In the genomic region with DNA sequence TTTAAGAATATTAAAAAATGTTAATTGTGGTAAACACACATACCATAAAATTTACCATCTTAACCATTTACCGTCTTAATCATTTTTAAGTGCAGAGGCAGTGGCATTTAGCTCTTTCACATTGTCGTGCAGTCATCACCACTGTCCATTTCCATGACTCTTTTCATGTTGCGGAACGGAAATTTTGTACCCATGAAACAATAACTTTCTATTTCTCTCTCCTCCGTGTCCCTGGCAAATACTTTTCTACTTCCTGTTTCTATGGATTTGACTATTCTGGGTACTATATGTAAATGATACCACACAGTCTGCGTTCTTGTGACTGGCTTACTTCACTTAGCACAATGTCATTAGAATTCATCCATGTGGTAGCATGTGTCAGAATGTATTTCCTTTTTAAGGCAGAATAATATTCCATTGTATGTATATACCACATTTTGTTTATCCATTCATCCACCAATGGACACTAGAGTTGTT, we compare ENCODE assay signal across 8 cellular contexts. TPM values are rescaled to one million over a fixed set of nuclear protein-coding genes. Genes with fewer than 3 reads are reported as not detected.
A peak's percentile ranks its signal among the peaks of the same experiment; 100 is the strongest.
DNase-seq lines count a peak whose midpoint lies in the region; ATAC-seq and TF ChIP-seq lines count a peak whose summit lies in the region.

No MANE protein-coding gene starts in this region.

- no peak overlapping the region for H3K4me3 ChIP-seq in KMS-11 (IDR thresholded peaks at IDR 0.05; ENCODE audit: insufficient read depth, low read depth, low read length)

- POLR2A ChIA-PET in WTC11 (lab: Charles Lee) = no interaction called here

- H3K36me3 ChIP-seq in KMS-11 (ENCODE audit: insufficient read depth) = no peaks in the 10 kb centered on the region

- H3K9me3 Mint-ChIP-seq in central memory CD8-positive, alpha-beta T cell = no peaks in the 10 kb centered on the region
- peaks cover 3% of the 10 kb centered on the region; the same call in 1 of the 2 replicates for H3K9me3 Mint-ChIP-seq in WTC11

- ATAC-seq in GM19463 (IDR thresholded peaks at IDR 0.05; ENCODE audit: unreplicated experiment) (peak; percentile 58), WTC11 (no peak)
- ATAC-seq in central memory CD8-positive, alpha-beta T cell (replicated peaks; ENCODE audit: extremely low read depth, poor library complexity, severe bottlenecking) = peak; percentile 53

- H3K36me3 Mint-ChIP-seq in central memory CD8-positive, alpha-beta T cell (ENCODE audit: insufficient read depth) = peaks cover 7% of the 10 kb centered on the region
- no peaks in the 10 kb centered on the region for H3K36me3 Mint-ChIP-seq in WTC11

- H3K9ac ChIP-seq in KMS-11 = no peak overlapping the region

- H3K27ac Mint-ChIP-seq in central memory CD8-positive, alpha-beta T cell (ENCODE audit: low read depth) = peak overlapping the region; percentile 61
- no peak overlapping the region for H3K27ac Mint-ChIP-seq in WTC11

- peaks cover 65% of the 10 kb centered on the region for H3K4me1 Mint-ChIP-seq in central memory CD8-positive, alpha-beta T cell
- H3K4me1 Mint-ChIP-seq in WTC11 = peaks cover 40% of the 10 kb centered on the region

- H3K27ac ChIP-seq in KMS-11 = no peak overlapping the region

- H3K4me2 ChIP-seq in KMS-11 = peak overlapping the region; percentile 27; the same call in 1 of the 2 replicates

- CTCF ChIA-PET in WTC11 (lab: Charles Lee) = no interaction called here

- DNase-seq in AML-193 (lab: John Stamatoyannopoulos, UW) (peak; percentile 23 to 31), anterior cingulate cortex (lab: John Stamatoyannopoulos, UW) (no peak), SHP77 (lab: John Stamatoyannopoulos, UW) (no peak), WTC11 (ENCODE audit: low spot score) (no peak), NCI-H774 (lab: John Stamatoyannopoulos, UW) (no peak)
- no peak for DNase-seq in central memory CD8-positive, alpha-beta T cell (ENCODE audit: low spot score in 2 of 2)

- no peaks in the 10 kb centered on the region for H4K20me1 ChIP-seq in KMS-11 (ENCODE audit: insufficient read depth)

- TF ChIP-seq CTCF in KMS-11 (conservative IDR thresholded peaks at IDR 0.05; ENCODE audit: low read depth, low read length) = no peak
- no peak for TF ChIP-seq CTCF in WTC11 (IDR thresholded peaks at IDR 0.05)

- H3K79me2 ChIP-seq in KMS-11 (ENCODE audit: insufficient read depth, low read depth) = peaks cover 12% of the 10 kb centered on the region

- H3K4me1 ChIP-seq in KMS-11 (ENCODE audit: low read depth, poor library complexity, severe bottlenecking) = peaks cover 34% of the 10 kb centered on the region

- no peaks in the 10 kb centered on the region for H3K27me3 ChIP-seq in KMS-11 (ENCODE audit: insufficient read depth, low read depth)

- H2AFZ ChIP-seq in KMS-11 (ENCODE audit: low read depth) = no peak overlapping the region

- H3K27me3 Mint-ChIP-seq in central memory CD8-positive, alpha-beta T cell = no peaks in the 10 kb centered on the region
- no peaks in the 10 kb centered on the region for H3K27me3 Mint-ChIP-seq in WTC11 (ENCODE audit: low read depth)

- peak overlapping the region; percentile 21 for H3K4me3 Mint-ChIP-seq in central memory CD8-positive, alpha-beta T cell
- H3K4me3 Mint-ChIP-seq in WTC11 = no peak overlapping the region

TF ChIP-seq in WTC11, 78 proteins besides CTCF, POLR2A, EP300 and RAD21:
- TF ChIP-seq SP1 (CRISPR knock-in tag; conservative IDR thresholded peaks at IDR 0.05) (no peak), ZNF121 (CRISPR knock-in tag; IDR thresholded peaks at IDR 0.05) (no peak), TCF7 (CRISPR knock-in tag; IDR thresholded peaks at IDR 0.05; ENCODE audit: low read depth) (no peak), GTF2I (CRISPR knock-in tag; conservative IDR thresholded peaks at IDR 0.05) (no peak), SMAD3 (CRISPR knock-in tag; IDR thresholded peaks at IDR 0.05; ENCODE audit: borderline replicate concordance) (no peak), JAZF1 (CRISPR knock-in tag; IDR thresholded peaks at IDR 0.05) (no peak), ZNF416 (CRISPR knock-in tag; IDR thresholded peaks at IDR 0.05) (no peak)
TF ChIP-seq in WTC11: peak in this region for 0.

RNA-seq across cellular contexts. Expression of a gene that starts 27.9 kb away (rescaled TPM):
- total RNA-seq in WTC11 (2021) = 48.3 to 50.3 TPM (median 48.9 TPM) in 3 replicates

Comparison
In these comparisons a context has a peak if more than half of its experiments do, and no peak if none do; other contexts are left out.
1. DNase-seq: peak in AML-193 (2 of 2); none in central memory CD8-positive, alpha-beta T cell (0 of 2), anterior cingulate cortex (0 of 58), SHP77 (0 of 2), WTC11 (single experiment) and NCI-H774 (single experiment).